Comparison of ENCODE assay signal across 8 cellular contexts in the genomic region with DNA sequence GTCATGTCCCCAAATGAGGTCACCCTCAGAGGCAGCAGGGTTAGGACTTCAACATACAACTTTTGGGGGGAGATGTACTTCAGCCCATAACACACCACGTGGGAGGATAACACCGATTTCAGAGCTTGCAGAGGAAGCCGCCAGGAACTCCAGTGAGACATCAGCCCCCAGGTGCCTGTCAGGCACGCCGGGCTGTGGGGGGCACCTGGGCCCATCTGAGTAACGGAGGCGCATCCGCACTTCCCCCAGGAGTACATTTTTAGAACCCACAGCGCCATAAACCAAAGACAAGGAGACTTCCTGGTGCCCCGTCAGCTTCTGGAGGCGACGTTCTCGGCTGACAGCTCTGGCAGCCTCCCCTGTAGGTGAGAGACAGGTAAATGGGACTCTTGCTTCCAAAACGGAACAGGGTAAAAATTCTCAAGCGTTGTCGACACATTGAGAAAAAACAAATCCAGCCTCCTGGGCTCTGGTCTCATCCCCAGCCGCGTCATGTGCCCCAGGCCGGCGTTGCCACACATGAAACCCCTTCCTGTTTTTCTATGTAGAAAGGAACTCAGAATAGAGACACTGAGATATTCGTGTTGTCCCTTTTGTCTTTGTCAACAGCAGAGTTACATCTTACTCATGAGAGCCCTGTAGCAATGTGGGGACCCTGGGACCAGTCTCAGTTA.
DNase-seq lines count a peak whose midpoint lies in the region; ATAC-seq and TF ChIP-seq lines count a peak whose summit lies in the region.

No MANE protein-coding gene starts in this region.

- no peaks in the 10 kb centered on the region for H3K9me2 ChIP-seq in MM.1S (replicated peaks; ENCODE audit: insufficient read depth, low read length)

- DNase-seq in MM.1S, result no peak
- DNase-seq in activated CD8-positive, alpha-beta memory T cell treated with anti-CD3 and anti-CD28 coated beads, Interleukin-2, amount 50 U/mL, for 4 hours, result peak; percentile 53
- peak in 4 of 5 donors; percentile 40 to 81 (median 58) for DNase-seq in heart left ventricle
- DNase-seq in stimulated activated CD4-positive, alpha-beta T cell treated with anti-CD3 and anti-CD28 coated beads, Interleukin-4, amount 100 ng/mL, for 1 hour, result peak; percentile 27
- DNase-seq in kidney glomerular epithelial cell (lab: John Stamatoyannopoulos, UW), result no peak
- DNase-seq in GM20000 (ENCODE audit: low spot score), result no peak

- no peak overlapping the region for H3K9ac ChIP-seq in MM.1S (ENCODE audit: low read length)

- H3K4me1 ChIP-seq in MM.1S (ENCODE audit: low read length) (no peaks in the 10 kb centered on the region), heart left ventricle (peaks cover 0 to 32% (median 8%) of the 10 kb centered on the region in 12 donors)

- H2AFZ ChIP-seq in MM.1S (ENCODE audit: low read length), result no peak overlapping the region

- H3K9me3 ChIP-seq in MM.1S (replicated peaks; ENCODE audit: insufficient read depth, low read length) (no peaks in the 10 kb centered on the region), heart left ventricle (no peaks in the 10 kb centered on the region)

- no peaks in the 10 kb centered on the region for H3K79me2 ChIP-seq in MM.1S (ENCODE audit: low read length)

- no peak for TF ChIP-seq POLR2A in heart left ventricle (IDR thresholded peaks at IDR 0.05)

- no peak for TF ChIP-seq CTCF in MM.1S (IDR thresholded peaks at IDR 0.05; ENCODE audit: low read length)
- no peak for TF ChIP-seq CTCF in heart left ventricle (IDR thresholded peaks at IDR 0.05)
- no peak for TF ChIP-seq CTCF in GM20000 (IDR thresholded peaks at IDR 0.05; ENCODE audit: extremely low read depth, missing control alignments)

- H4K20me1 ChIP-seq in MM.1S (ENCODE audit: insufficient read depth, low read length), result no peaks in the 10 kb centered on the region

- H3K27me3 ChIP-seq in MM.1S (replicated peaks; ENCODE audit: insufficient read depth, low read length) (peaks cover 100% of the 10 kb centered on the region), heart left ventricle (no peaks in the 10 kb centered on the region)

- intact Hi-C loops in heart left ventricle (cut with DNase I), result loop anchor here in 2 of 10 donors (10.0 kb wide), 2 partner anchors 72 to 92 kb away; partner anchors contain the start of gene PDE9A (in 1 of the 2)

- H3K4me2 ChIP-seq in MM.1S (ENCODE audit: low read depth, low read length), result peak overlapping the region; percentile 6; the same call in 1 of the 2 replicates

- no peaks in the 10 kb centered on the region for H3K36me3 ChIP-seq in MM.1S (replicated peaks; ENCODE audit: insufficient read depth, low read length)
- no peaks in the 10 kb centered on the region for H3K36me3 ChIP-seq in heart left ventricle

- WGBS in heart left ventricle, 4 donors, result 73 to 87% (median 79%) methylated on average over 17 to 21 of the region's 21 CpGs

- H3K4me3 ChIP-seq in MM.1S (ENCODE audit: low read length), result no peak overlapping the region
- H3K4me3 ChIP-seq in heart left ventricle, result peak overlapping the region in 1 of 12 donors; percentile 35

- ATAC-seq in heart left ventricle (peak in 2 of 4 donors; percentile 47 to 56), GM21717 (IDR thresholded peaks at IDR 0.05; ENCODE audit: unreplicated experiment) (no peak), GM21737 (IDR thresholded peaks at IDR 0.05; ENCODE audit: unreplicated experiment) (no peak)

- H3F3A ChIP-seq in MM.1S (ENCODE audit: insufficient read depth, low read length), result no peaks in the 10 kb centered on the region

- no peak overlapping the region for H3K27ac ChIP-seq in MM.1S (ENCODE audit: low read length)
- peak overlapping the region in 8 of 12 donors; percentile 3 to 90 (median 49) for H3K27ac ChIP-seq in heart left ventricle

Comparison
In these comparisons a context has a peak if more than half of its experiments do, and no peak if none do; other contexts are left out.
1. DNase-seq: peak in activated CD8-positive, alpha-beta memory T cell treated with anti-CD3 and anti-CD28 coated beads, Interleukin-2, amount 50 U/mL, for 4 hours (single experiment), heart left ventricle (4 of 5) and stimulated activated CD4-positive, alpha-beta T cell treated with anti-CD3 and anti-CD28 coated beads, Interleukin-4, amount 100 ng/mL, for 1 hour (single experiment); none in MM.1S (single experiment), kidney glomerular epithelial cell (single experiment) and GM20000 (single experiment).